In the genomic region with DNA sequence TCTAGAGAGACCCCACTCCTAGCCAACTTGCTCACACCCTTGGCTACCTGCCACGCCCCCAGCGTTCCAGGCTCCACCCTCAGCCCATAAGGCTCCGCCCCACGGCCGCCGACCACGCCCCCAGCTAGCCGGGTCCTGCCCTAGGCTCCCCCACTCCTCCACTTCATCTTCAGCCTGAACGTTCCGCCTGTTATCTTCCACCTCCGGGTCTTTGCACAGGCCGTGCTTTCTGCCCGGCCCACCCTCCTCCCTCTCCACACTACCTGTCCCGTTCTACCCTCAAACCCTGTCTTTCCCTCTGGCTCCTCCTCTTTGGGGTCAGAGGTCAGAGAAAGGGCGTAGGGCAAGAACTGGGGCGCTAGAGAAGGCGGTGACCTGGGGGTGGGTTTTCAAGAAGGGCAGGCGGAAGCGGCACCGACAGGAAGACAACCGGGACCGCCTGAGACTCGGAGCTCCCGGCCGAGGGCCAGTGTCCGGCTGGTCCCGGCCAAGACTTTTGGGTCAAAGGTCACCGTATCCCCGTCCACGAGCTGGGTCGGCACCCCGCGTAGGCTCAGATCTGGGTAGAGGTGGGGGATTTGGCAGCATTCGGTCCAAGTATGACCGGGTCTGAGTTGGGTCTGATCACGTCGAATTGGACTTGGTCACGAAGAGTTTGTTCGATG, we compare ENCODE assay signal across 1 cellular context.
TF ChIP-seq lines count a peak whose summit lies in the region.

No MANE protein-coding gene starts in this region.

TF ChIP-seq in K562, 482 proteins besides CTCF, POLR2A, EP300 and RAD21 (continued from another document):
- TF ChIP-seq, protein P1, sequence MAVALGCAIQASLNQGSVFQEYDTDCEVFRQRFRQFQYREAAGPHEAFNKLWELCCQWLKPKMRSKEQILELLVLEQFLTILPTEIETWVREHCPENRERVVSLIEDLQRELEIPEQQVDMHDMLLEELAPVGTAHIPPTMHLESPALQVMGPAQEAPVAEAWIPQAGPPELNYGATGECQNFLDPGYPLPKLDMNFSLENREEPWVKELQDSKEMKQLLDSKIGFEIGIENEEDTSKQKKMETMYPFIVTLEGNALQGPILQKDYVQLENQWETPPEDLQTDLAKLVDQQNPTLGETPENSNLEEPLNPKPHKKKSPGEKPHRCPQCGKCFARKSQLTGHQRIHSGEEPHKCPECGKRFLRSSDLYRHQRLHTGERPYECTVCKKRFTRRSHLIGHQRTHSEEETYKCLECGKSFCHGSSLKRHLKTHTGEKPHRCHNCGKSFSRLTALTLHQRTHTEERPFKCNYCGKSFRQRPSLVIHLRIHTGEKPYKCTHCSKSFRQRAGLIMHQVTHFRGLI (CRISPR knock-in tag; IDR thresholded peaks at IDR 0.05): peak; percentile 15; the same call in 1 of the 2 replicates
- TF ChIP-seq FOXP1 (CRISPR knock-in tag; IDR thresholded peaks at IDR 0.05): peak; percentile 81
- TF ChIP-seq, protein P2, sequence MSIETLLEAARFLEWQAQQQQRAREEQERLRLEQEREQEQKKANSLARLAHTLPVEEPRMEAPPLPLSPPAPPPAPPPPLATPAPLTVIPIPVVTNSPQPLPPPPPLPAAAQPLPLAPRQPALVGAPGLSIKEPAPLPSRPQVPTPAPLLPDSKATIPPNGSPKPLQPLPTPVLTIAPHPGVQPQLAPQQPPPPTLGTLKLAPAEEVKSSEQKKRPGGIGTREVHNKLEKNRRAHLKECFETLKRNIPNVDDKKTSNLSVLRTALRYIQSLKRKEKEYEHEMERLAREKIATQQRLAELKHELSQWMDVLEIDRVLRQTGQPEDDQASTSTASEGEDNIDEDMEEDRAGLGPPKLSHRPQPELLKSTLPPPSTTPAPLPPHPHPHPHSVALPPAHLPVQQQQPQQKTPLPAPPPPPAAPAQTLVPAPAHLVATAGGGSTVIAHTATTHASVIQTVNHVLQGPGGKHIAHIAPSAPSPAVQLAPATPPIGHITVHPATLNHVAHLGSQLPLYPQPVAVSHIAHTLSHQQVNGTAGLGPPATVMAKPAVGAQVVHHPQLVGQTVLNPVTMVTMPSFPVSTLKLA (conservative IDR thresholded peaks at IDR 0.05): peak in 1 of 2 experiments; percentile 85; a peak in 3 of 4 replicates
- peak; percentile 69 for TF ChIP-seq HNRNPLL (IDR thresholded peaks at IDR 0.05; ENCODE audit: low read depth, low read length, poor library complexity, severe bottlenecking)
- no peak for TF ChIP-seq RHOXF2B (CRISPR knock-in tag; conservative IDR thresholded peaks at IDR 0.05)
- 0 out of 2 replicates have a peak, but pooled peaks have one; percentile 27 for TF ChIP-seq CHCHD3 (CRISPR knock-in tag; IDR thresholded peaks at IDR 0.05)
- TF ChIP-seq SREBF2 (CRISPR knock-in tag; IDR thresholded peaks at IDR 0.05): no peak
- no peak for TF ChIP-seq HOXB6 (CRISPR knock-in tag; IDR thresholded peaks at IDR 0.05; ENCODE audit: borderline replicate concordance)
- TF ChIP-seq HDAC8 (tag; IDR thresholded peaks at IDR 0.05): no peak
- no peak for TF ChIP-seq ATF1 (CRISPR knock-in tag; IDR thresholded peaks at IDR 0.05)
- peak; percentile 63 for TF ChIP-seq ATF1 (tag; IDR thresholded peaks at IDR 0.05)
- TF ChIP-seq NFE2L1 (tag; IDR thresholded peaks at IDR 0.05; ENCODE audit: borderline replicate concordance, low read depth): no peak
- no peak for TF ChIP-seq ZBED1 (IDR thresholded peaks at IDR 0.05)
- TF ChIP-seq TAF9B (IDR thresholded peaks at IDR 0.05; ENCODE audit: partially characterized antibody): no peak
- no peak for TF ChIP-seq CEBPB (tag; IDR thresholded peaks at IDR 0.05)
- TF ChIP-seq, protein P3, sequence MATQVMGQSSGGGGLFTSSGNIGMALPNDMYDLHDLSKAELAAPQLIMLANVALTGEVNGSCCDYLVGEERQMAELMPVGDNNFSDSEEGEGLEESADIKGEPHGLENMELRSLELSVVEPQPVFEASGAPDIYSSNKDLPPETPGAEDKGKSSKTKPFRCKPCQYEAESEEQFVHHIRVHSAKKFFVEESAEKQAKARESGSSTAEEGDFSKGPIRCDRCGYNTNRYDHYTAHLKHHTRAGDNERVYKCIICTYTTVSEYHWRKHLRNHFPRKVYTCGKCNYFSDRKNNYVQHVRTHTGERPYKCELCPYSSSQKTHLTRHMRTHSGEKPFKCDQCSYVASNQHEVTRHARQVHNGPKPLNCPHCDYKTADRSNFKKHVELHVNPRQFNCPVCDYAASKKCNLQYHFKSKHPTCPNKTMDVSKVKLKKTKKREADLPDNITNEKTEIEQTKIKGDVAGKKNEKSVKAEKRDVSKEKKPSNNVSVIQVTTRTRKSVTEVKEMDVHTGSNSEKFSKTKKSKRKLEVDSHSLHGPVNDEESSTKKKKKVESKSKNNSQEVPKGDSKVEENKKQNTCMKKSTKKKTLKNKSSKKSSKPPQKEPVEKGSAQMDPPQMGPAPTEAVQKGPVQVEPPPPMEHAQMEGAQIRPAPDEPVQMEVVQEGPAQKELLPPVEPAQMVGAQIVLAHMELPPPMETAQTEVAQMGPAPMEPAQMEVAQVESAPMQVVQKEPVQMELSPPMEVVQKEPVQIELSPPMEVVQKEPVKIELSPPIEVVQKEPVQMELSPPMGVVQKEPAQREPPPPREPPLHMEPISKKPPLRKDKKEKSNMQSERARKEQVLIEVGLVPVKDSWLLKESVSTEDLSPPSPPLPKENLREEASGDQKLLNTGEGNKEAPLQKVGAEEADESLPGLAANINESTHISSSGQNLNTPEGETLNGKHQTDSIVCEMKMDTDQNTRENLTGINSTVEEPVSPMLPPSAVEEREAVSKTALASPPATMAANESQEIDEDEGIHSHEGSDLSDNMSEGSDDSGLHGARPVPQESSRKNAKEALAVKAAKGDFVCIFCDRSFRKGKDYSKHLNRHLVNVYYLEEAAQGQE (CRISPR knock-in tag; IDR thresholded peaks at IDR 0.05; ENCODE audit: low read depth): peak; percentile 57; the same call in 1 of the 2 replicates
- TF ChIP-seq ZNF444 (CRISPR knock-in tag; IDR thresholded peaks at IDR 0.05): no peak
- TF ChIP-seq, protein P4, sequence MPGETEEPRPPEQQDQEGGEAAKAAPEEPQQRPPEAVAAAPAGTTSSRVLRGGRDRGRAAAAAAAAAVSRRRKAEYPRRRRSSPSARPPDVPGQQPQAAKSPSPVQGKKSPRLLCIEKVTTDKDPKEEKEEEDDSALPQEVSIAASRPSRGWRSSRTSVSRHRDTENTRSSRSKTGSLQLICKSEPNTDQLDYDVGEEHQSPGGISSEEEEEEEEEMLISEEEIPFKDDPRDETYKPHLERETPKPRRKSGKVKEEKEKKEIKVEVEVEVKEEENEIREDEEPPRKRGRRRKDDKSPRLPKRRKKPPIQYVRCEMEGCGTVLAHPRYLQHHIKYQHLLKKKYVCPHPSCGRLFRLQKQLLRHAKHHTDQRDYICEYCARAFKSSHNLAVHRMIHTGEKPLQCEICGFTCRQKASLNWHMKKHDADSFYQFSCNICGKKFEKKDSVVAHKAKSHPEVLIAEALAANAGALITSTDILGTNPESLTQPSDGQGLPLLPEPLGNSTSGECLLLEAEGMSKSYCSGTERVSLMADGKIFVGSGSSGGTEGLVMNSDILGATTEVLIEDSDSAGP (CRISPR knock-in tag; IDR thresholded peaks at IDR 0.05): no peak
- no peak for TF ChIP-seq FUS (optimal IDR thresholded peaks at IDR 0.05; ENCODE audit: low read depth, low read length)
- no peak for TF ChIP-seq ZNF717 (CRISPR knock-in tag; IDR thresholded peaks at IDR 0.05)
- 0 out of 2 replicates have a peak, but pooled peaks have one; percentile 46 for TF ChIP-seq ZNF232 (CRISPR knock-in tag; IDR thresholded peaks at IDR 0.05)
- TF ChIP-seq ZNF766 (CRISPR knock-in tag; conservative IDR thresholded peaks at IDR 0.05): no peak
- TF ChIP-seq ZNF197 (CRISPR knock-in tag; IDR thresholded peaks at IDR 0.05; ENCODE audit: low read depth): no peak
- TF ChIP-seq NCOA4 (IDR thresholded peaks at IDR 0.05; ENCODE audit: partially characterized antibody): no peak
- TF ChIP-seq ZNF143 (CRISPR knock-in tag; IDR thresholded peaks at IDR 0.05): no peak
- TF ChIP-seq, protein P5, sequence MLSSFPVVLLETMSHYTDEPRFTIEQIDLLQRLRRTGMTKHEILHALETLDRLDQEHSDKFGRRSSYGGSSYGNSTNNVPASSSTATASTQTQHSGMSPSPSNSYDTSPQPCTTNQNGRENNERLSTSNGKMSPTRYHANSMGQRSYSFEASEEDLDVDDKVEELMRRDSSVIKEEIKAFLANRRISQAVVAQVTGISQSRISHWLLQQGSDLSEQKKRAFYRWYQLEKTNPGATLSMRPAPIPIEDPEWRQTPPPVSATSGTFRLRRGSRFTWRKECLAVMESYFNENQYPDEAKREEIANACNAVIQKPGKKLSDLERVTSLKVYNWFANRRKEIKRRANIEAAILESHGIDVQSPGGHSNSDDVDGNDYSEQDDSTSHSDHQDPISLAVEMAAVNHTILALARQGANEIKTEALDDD (IDR thresholded peaks at IDR 0.05): peak; percentile 35; the same call in 1 of the 2 replicates
- TF ChIP-seq, protein P6, sequence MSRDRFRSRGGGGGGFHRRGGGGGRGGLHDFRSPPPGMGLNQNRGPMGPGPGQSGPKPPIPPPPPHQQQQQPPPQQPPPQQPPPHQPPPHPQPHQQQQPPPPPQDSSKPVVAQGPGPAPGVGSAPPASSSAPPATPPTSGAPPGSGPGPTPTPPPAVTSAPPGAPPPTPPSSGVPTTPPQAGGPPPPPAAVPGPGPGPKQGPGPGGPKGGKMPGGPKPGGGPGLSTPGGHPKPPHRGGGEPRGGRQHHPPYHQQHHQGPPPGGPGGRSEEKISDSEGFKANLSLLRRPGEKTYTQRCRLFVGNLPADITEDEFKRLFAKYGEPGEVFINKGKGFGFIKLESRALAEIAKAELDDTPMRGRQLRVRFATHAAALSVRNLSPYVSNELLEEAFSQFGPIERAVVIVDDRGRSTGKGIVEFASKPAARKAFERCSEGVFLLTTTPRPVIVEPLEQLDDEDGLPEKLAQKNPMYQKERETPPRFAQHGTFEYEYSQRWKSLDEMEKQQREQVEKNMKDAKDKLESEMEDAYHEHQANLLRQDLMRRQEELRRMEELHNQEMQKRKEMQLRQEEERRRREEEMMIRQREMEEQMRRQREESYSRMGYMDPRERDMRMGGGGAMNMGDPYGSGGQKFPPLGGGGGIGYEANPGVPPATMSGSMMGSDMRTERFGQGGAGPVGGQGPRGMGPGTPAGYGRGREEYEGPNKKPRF (IDR thresholded peaks at IDR 0.05; ENCODE audit: low read depth, low read length): no peak
- TF ChIP-seq BRD4 (IDR thresholded peaks at IDR 0.05): no peak
- TF ChIP-seq RBBP5 (IDR thresholded peaks at IDR 0.05; ENCODE audit: borderline replicate concordance, insufficient read depth, low read length, poor library complexity, severe bottlenecking): peak; percentile 56
- peak; percentile 68; the same call in 1 of the 2 replicates for TF ChIP-seq PML (IDR thresholded peaks at IDR 0.05; ENCODE audit: low read length)
- TF ChIP-seq GATAD2B (IDR thresholded peaks at IDR 0.05; ENCODE audit: borderline replicate concordance): no peak
- no peak for TF ChIP-seq EZH2 (IDR thresholded peaks at IDR 0.05; ENCODE audit: borderline replicate concordance, low read depth, low read length)
- no peak; the same call in 1 of the 2 replicates for TF ChIP-seq THRAP3 (IDR thresholded peaks at IDR 0.05; ENCODE audit: borderline replicate concordance)
- TF ChIP-seq ZNF175 (CRISPR knock-in tag; IDR thresholded peaks at IDR 0.05; ENCODE audit: low read depth): no peak
- TF ChIP-seq, protein P7, sequence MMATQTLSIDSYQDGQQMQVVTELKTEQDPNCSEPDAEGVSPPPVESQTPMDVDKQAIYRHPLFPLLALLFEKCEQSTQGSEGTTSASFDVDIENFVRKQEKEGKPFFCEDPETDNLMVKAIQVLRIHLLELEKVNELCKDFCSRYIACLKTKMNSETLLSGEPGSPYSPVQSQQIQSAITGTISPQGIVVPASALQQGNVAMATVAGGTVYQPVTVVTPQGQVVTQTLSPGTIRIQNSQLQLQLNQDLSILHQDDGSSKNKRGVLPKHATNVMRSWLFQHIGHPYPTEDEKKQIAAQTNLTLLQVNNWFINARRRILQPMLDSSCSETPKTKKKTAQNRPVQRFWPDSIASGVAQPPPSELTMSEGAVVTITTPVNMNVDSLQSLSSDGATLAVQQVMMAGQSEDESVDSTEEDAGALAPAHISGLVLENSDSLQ (IDR thresholded peaks at IDR 0.05): peak; percentile 79
- peak; percentile 93 for TF ChIP-seq ZBTB7A (IDR thresholded peaks at IDR 0.05; ENCODE audit: borderline replicate concordance, control insufficient read depth, low read depth, low read length)
